Comparison of ENCODE assay signal across 18 cellular contexts in genomic region chrX:55326985-55327384, GRCh38.
"Had no signal": no experiment of that assay in that cellular context is flagged by ENCODE, and none has a peak within 500 bp of the region (broad histone marks: within the 10 kb centered on the region; RNA-seq: fewer than 3 reads in every experiment).

No MANE protein-coding gene starts in this region.

- DNase-seq: activated B cell treated with CpG ODN at 0.5 μM for 24 hours; activated CD4-positive, alpha-beta T cell treated with anti-CD3 and anti-CD28 coated beads for 48 hours; activated CD8-positive, alpha-beta T cell treated with anti-CD3 and anti-CD28 coated beads for 36 hours; activated gamma-delta T cell treated with Interleukin-2 at 50 U/mL for 16 hours; activated naive CD8-positive, alpha-beta T cell treated with anti-CD3 and anti-CD28 coated beads for 36 hours; amygdala; brain microvascular endothelial cell; endodermal cell; hypothalamus; kidney; midbrain; naive B cell; ovary; upper lobe of left lung had no signal

- H3K9me3 ChIP-seq: ovary, suprapubic skin had no signal

- ATAC-seq: activated CD8-positive, alpha-beta T cell treated with anti-CD3 and anti-CD28 coated beads for 36 hours had no signal

- H3K4me3 ChIP-seq: lung, neural progenitor cell, ovary, skin epidermis, suprapubic skin, upper lobe of left lung had no signal

- H3K4me1 ChIP-seq: neural progenitor cell, suprapubic skin, upper lobe of left lung had no signal

- H3K36me3 ChIP-seq: brain microvascular endothelial cell, neural progenitor cell, ovary, suprapubic skin, upper lobe of left lung had no signal

- H3K27ac ChIP-seq: brain microvascular endothelial cell, neural progenitor cell, ovary had no signal

- H3K27me3 ChIP-seq: brain microvascular endothelial cell, neural progenitor cell, ovary, suprapubic skin, upper lobe of left lung had no signal
